15 cellular contexts compared by ENCODE assay signal in the genomic region with DNA sequence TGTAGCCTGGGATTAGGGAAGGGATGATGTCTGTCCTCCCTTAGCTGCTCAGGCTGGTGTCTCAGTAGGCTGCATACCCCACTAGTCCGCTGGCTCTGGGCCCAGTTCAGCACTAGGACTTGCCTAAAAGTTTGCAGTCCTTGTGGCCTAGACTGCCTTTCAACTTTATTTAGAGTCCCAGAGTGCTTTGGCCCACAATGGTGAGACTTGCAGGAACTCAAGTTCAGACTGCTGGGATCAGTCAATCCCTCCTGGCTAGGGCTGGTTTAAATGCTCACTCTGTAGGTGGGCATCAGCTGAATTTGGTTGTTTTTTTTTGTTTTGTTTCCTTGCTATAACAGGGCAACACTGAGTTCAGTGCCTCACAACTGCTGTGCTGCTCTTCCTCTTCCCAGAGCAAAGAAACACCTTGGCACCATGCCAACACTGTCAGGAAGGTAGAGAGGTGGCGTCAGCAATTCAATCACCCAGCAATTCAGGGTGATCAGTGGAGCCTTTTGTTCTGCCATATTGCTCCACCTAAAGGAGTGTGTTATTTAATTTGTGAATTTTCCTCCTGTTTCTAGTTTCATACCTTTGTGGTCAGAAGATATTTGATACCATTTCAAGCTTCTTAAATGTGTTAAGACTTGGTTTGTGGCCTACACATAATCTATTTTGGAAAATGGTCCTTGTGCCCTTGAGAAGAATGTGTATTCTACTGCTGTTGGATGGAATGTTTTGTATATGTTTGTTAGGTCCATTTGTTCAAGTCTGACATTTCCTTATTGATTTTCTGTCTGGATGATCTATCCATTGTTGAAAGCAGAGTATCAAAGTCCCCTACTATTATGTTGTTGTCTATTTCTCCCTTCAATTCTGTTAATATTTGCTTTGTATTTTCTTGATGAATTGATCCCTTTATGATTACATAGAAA.
DNase-seq lines count a peak whose midpoint lies in the region; ATAC-seq, FAIRE-seq and TF ChIP-seq lines count a peak whose summit lies in the region.
"Had no signal": no experiment of that assay in that cellular context is flagged by ENCODE, and none has a peak within 500 bp of the region (broad histone marks: within the 10 kb centered on the region; RNA-seq: fewer than 3 reads in every experiment).

No MANE protein-coding gene starts in this region.

- POLR2A ChIA-PET in K562 (lab: Yijun Ruan, JAX), result no interaction called here

- H3K36me3 ChIP-seq in K562 (ENCODE audit: control insufficient read depth, insufficient read depth, low read length), result no peaks in the 10 kb centered on the region
- H3K36me3 ChIP-seq: gastrocnemius medialis, neutrophil had no signal

- H3K4me1 Mint-ChIP-seq in progenitor cell of endocrine pancreas (ENCODE audit: low read depth), result peaks cover 9% of the 10 kb centered on the region
- H3K4me1 Mint-ChIP-seq: stimulated activated memory B cell treated with anti-CD40 and anti-IgM and Interleukin-4, amounts not matched to agents 10 μg/mL and 1 μg/mL and 100 μg/mL, for 72 hours had no signal

- no peak for TF ChIP-seq POLR2A in K562 (conservative IDR thresholded peaks at IDR 0.05)

- no peak overlapping the region for H3K4me2 ChIP-seq in K562 (ENCODE audit: insufficient read depth, low read length)

- no peaks in the 10 kb centered on the region for H3K79me2 ChIP-seq in K562 (ENCODE audit: control insufficient read depth, insufficient read depth, low read length)

- 13% methylated on average over 2 of the region's 2 CpGs for WGBS in K562 (ENCODE audit: insufficient coverage, low coverage, missing lambda C conversion rate)

- peaks cover 17% of the 10 kb centered on the region for H3K36me3 Mint-ChIP-seq in progenitor cell of endocrine pancreas (ENCODE audit: insufficient read depth)

- intact Hi-C loops in K562 (cut with micrococcal nuclease), result no loop called here

- no peak overlapping the region for H3K9ac ChIP-seq in K562 (ENCODE audit: insufficient read depth in 1 of 2, low read depth in 2 of 2, low read length in 2 of 2)

- no peaks in the 10 kb centered on the region for H3K4me1 ChIP-seq in K562 (replicated peaks in 1 of 2; ENCODE audit: control insufficient read depth in 2 of 2, insufficient read depth in 2 of 2, low read length in 2 of 2)
- H3K4me1 ChIP-seq: gastrocnemius medialis had no signal

- TF ChIP-seq RAD21 in K562 (CRISPR knock-in tag; conservative IDR thresholded peaks at IDR 0.05 in 1 of 2, IDR thresholded peaks at IDR 0.05 in 1 of 2), result no peak

- H3K9me1 ChIP-seq in K562 (ENCODE audit: control insufficient read depth, insufficient read depth, low read length), result no peaks in the 10 kb centered on the region

- H3K9me3 ChIP-seq in K562 (replicated peaks; ENCODE audit: control insufficient read depth, insufficient read depth, low read depth, low read length), result no peaks in the 10 kb centered on the region
- H3K9me3 ChIP-seq: gastrocnemius medialis, neutrophil had no signal

- H3K27me3 ChIP-seq in K562 (ENCODE audit: control insufficient read depth in 2 of 2, insufficient read depth in 2 of 2, low read length in 2 of 2), result no peaks in the 10 kb centered on the region
- H3K27me3 ChIP-seq: gastrocnemius medialis, neutrophil had no signal

- no peak for ATAC-seq in K562
- ATAC-seq: activated naive CD4-positive, alpha-beta T cell treated with anti-CD3 and anti-CD28 coated beads, Interleukin-2, amount 50 U/mL, for 72 hours; gastrocnemius medialis; stimulated activated memory B cell treated with anti-CD40 and anti-IgM and Interleukin-4, amounts not matched to agents 10 μg/mL and 1 μg/mL and 100 μg/mL, for 72 hours had no signal

- TF ChIP-seq EP300 in K562 (IDR thresholded peaks at IDR 0.05; ENCODE audit: low read length), result no peak

- no peak overlapping the region for H3K27ac ChIP-seq in K562 (ENCODE audit: extremely low read depth, low read depth, low read length)
- H3K27ac ChIP-seq: gastrocnemius medialis, neutrophil had no signal

- no peak overlapping the region for H3K4me3 Mint-ChIP-seq in progenitor cell of endocrine pancreas (ENCODE audit: low read depth)
- H3K4me3 Mint-ChIP-seq: stimulated activated memory B cell treated with anti-CD40 and anti-IgM and Interleukin-4, amounts not matched to agents 10 μg/mL and 1 μg/mL and 100 μg/mL, for 72 hours had no signal

- H2AFZ ChIP-seq in K562 (ENCODE audit: low read depth, low read length), result no peak overlapping the region

- no peak overlapping the region for H3K4me3 ChIP-seq in K562
- H3K4me3 ChIP-seq: gastrocnemius medialis had no signal

- DNase-seq in NCI-H2081 (lab: John Stamatoyannopoulos, UW) (peak; percentile 13 to 38), NCI-H2081 treated with DMSO at 0.1 percent for 48 hours (lab: John Stamatoyannopoulos, UW) (no peak), NCI-H2029 treated with DMSO at 0.1 percent for 48 hours (lab: John Stamatoyannopoulos, UW) (peak; percentile 19), K562 (ENCODE audit: extremely low read depth in 1 of 4, low spot score in 3 of 4) (peak in 1 of 4 experiments; percentile 5), progenitor cell of endocrine pancreas (ENCODE audit: low spot score, unreplicated experiment) (no peak), DMS79 treated with DMSO at 0.1 percent for 48 hours (lab: John Stamatoyannopoulos, UW) (no peak)
- no peak for DNase-seq in stimulated activated CD4-positive, alpha-beta T cell treated with anti-CD3 and anti-CD28 coated beads, Interleukin-12 subunit alpha, Interleukin-12 subunit beta, amount 100 ng/mL, for 4 hours
- no peak for DNase-seq in activated effector memory CD4-positive, alpha-beta T cell treated with Interleukin-2 at 50 U/mL for 16 hours
- DNase-seq: gastrocnemius medialis, NCI-H1930 had no signal

- no peak for FAIRE-seq in K562 (lab: Jason Lieb, UNC)
- FAIRE-seq: D721Med, RCC 7860 had no signal

- no peaks in the 10 kb centered on the region for H4K20me1 ChIP-seq in K562 (replicated peaks; ENCODE audit: control insufficient read depth, insufficient read depth, low read length)

- H3K27me3 Mint-ChIP-seq in progenitor cell of endocrine pancreas, result no peaks in the 10 kb centered on the region
- H3K27me3 Mint-ChIP-seq: stimulated activated memory B cell treated with anti-CD40 and anti-IgM and Interleukin-4, amounts not matched to agents 10 μg/mL and 1 μg/mL and 100 μg/mL, for 72 hours had no signal

- H3K27ac Mint-ChIP-seq in progenitor cell of endocrine pancreas, result peak overlapping the region; percentile 81
- H3K27ac Mint-ChIP-seq: stimulated activated memory B cell treated with anti-CD40 and anti-IgM and Interleukin-4, amounts not matched to agents 10 μg/mL and 1 μg/mL and 100 μg/mL, for 72 hours had no signal

- no TSS peak for BruUV-seq in K562 (replicated peaks; lab: Mats Ljungman, UMichigan)

- TF ChIP-seq CTCF in K562 (IDR thresholded peaks at IDR 0.05 in 2 of 3, conservative IDR thresholded peaks at IDR 0.05 in 1 of 3; ENCODE audit: insufficient read depth in 2 of 3, low read depth in 1 of 3, low read length in 3 of 3) (no peak), progenitor cell of endocrine pancreas (IDR thresholded peaks at IDR 0.05; ENCODE audit: unreplicated experiment) (no peak)

- in situ Hi-C loops in K562 (cut with MboI), result no loop called here

- peaks cover 44% of the 10 kb centered on the region for H3K9me3 Mint-ChIP-seq in progenitor cell of endocrine pancreas (ENCODE audit: low read depth)

- CTCF ChIA-PET in K562 (lab: Yijun Ruan, JAX; ENCODE audit: low intra/inter-chr PET ratio), result no interaction called here

TF ChIP-seq in K562, 482 proteins besides CTCF, POLR2A, EP300 and RAD21:
- TF ChIP-seq KAT2B (IDR thresholded peaks at IDR 0.05; ENCODE audit: low read depth, low read length) (no peak), ZNF3 (CRISPR knock-in tag; IDR thresholded peaks at IDR 0.05) (no peak), NCOR1 (IDR thresholded peaks at IDR 0.05) (no peak), ESRRB (CRISPR knock-in tag; IDR thresholded peaks at IDR 0.05; ENCODE audit: borderline replicate concordance) (no peak), SOX6 (IDR thresholded peaks at IDR 0.05) (no peak), CBX3 (IDR thresholded peaks at IDR 0.05; ENCODE audit: borderline replicate concordance in 1 of 2, low read length in 2 of 2) (no peak), NFIX (CRISPR knock-in tag; IDR thresholded peaks at IDR 0.05; ENCODE audit: low read depth) (peak; percentile 95), NFIC (IDR thresholded peaks at IDR 0.05) (peak; percentile 97), CHD1 (IDR thresholded peaks at IDR 0.05; ENCODE audit: low read length) (no peak)
- TF ChIP-seq, protein P1, sequence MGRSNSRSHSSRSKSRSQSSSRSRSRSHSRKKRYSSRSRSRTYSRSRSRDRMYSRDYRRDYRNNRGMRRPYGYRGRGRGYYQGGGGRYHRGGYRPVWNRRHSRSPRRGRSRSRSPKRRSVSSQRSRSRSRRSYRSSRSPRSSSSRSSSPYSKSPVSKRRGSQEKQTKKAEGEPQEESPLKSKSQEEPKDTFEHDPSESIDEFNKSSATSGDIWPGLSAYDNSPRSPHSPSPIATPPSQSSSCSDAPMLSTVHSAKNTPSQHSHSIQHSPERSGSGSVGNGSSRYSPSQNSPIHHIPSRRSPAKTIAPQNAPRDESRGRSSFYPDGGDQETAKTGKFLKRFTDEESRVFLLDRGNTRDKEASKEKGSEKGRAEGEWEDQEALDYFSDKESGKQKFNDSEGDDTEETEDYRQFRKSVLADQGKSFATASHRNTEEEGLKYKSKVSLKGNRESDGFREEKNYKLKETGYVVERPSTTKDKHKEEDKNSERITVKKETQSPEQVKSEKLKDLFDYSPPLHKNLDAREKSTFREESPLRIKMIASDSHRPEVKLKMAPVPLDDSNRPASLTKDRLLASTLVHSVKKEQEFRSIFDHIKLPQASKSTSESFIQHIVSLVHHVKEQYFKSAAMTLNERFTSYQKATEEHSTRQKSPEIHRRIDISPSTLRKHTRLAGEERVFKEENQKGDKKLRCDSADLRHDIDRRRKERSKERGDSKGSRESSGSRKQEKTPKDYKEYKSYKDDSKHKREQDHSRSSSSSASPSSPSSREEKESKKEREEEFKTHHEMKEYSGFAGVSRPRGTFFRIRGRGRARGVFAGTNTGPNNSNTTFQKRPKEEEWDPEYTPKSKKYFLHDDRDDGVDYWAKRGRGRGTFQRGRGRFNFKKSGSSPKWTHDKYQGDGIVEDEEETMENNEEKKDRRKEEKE (IDR thresholded peaks at IDR 0.05; ENCODE audit: borderline replicate concordance in 1 of 2, control insufficient read depth in 1 of 2, low read depth in 2 of 2, low read length in 1 of 2), result no peak

Comparison
In these comparisons a context has a peak if more than half of its experiments do, and no peak if none do; other contexts are left out.
1. DNase-seq: peak in NCI-H2081 (2 of 2) and NCI-H2029 treated with DMSO at 0.1 percent for 48 hours (single experiment); none in NCI-H2081 treated with DMSO at 0.1 percent for 48 hours (single experiment), progenitor cell of endocrine pancreas (single experiment), stimulated activated CD4-positive, alpha-beta T cell treated with anti-CD3 and anti-CD28 coated beads, Interleukin-12 subunit alpha, Interleukin-12 subunit beta, amount 100 ng/mL, for 4 hours (single experiment), DMS79 treated with DMSO at 0.1 percent for 48 hours (single experiment) and activated effector memory CD4-positive, alpha-beta T cell treated with Interleukin-2 at 50 U/mL for 16 hours (single experiment).